ENCODE assay signal across 14 cellular contexts in genomic region chr1:228265167-228265566, GRCh38. TPM values are rescaled to one million over a fixed set of nuclear protein-coding genes. Genes with fewer than 3 reads are reported as not detected.
A peak's percentile ranks its signal among the peaks of the same experiment; 100 is the strongest.
DNase-seq lines count a peak whose midpoint lies in the region; ATAC-seq, FAIRE-seq and TF ChIP-seq lines count a peak whose summit lies in the region.
"Had no signal": no experiment of that assay in that cellular context is flagged by ENCODE, and none has a peak within 500 bp of the region (broad histone marks: within the 10 kb centered on the region; RNA-seq: fewer than 3 reads in every experiment).

No MANE protein-coding gene starts in this region.

- H3K18ac ChIP-seq in H1 (ENCODE audit: extremely low read depth, low read length) = no peak overlapping the region

- no peak overlapping the region for H4K91ac ChIP-seq in H1 (replicated peaks; ENCODE audit: insufficient read length, low read length)

- H2BK5ac ChIP-seq in H1 (ENCODE audit: low read depth, low read length) = no peak overlapping the region

- no peaks in the 10 kb centered on the region for H3K23me2 ChIP-seq in H1 (ENCODE audit: low read depth, low read length)

- H3K4me3 ChIP-seq in PC-3 (ENCODE audit: low read length) = no peak overlapping the region
- no peak overlapping the region for H3K4me3 ChIP-seq in H1 (ENCODE audit: extremely low read depth in 1 of 4, insufficient read depth in 2 of 4, low read depth in 3 of 4, low read length in 4 of 4)
- H3K4me3 ChIP-seq in gastrocnemius medialis = no peak overlapping the region

- no peak overlapping the region for H3K56ac ChIP-seq in H1 (replicated peaks; ENCODE audit: insufficient read length, low read depth, low read length)

- no peaks in the 10 kb centered on the region for H3K9me2 ChIP-seq in PC-3 (replicated peaks; ENCODE audit: low read length)

- DNase-seq in activated CD8-positive, alpha-beta T cell treated with anti-CD3 and anti-CD28 coated beads for 36 hours = no peak
- no peak for DNase-seq in activated CD8-positive, alpha-beta T cell treated with anti-CD3 and anti-CD28 coated beads, Interleukin-2, amount 10 ng/mL, durations not matched to agents 7 days and 5 days
- DNase-seq in PC-3 = peak; percentile 28
- no peak for DNase-seq in H1 (ENCODE audit: low read depth in 1 of 2, low spot score in 2 of 2)
- no peak for DNase-seq in gastrocnemius medialis
- no peak for DNase-seq in superior temporal gyrus (ENCODE audit: extremely low spot score)
- DNase-seq: caudate nucleus, mesenchymal stem cell, NCI-H1105, retina, trophoblast cell had no signal

- no peaks in the 10 kb centered on the region for H4K20me1 ChIP-seq in PC-3 (ENCODE audit: low read length)
- H4K20me1 ChIP-seq in H1 (replicated peaks in 1 of 2; ENCODE audit: control insufficient read depth in 1 of 2, insufficient read depth in 2 of 2, low read length in 2 of 2) = peaks cover 1 to 4% of the 10 kb centered on the region in 2 experiments

- no peak for TF ChIP-seq EP300 in H1 (IDR thresholded peaks at IDR 0.05; ENCODE audit: borderline replicate concordance in 1 of 2, low read depth in 2 of 2, low read length in 2 of 2)

- H3K9me3 ChIP-seq in PC-3 (ENCODE audit: low read length) = peaks cover 8% of the 10 kb centered on the region; the same call in 1 of the 2 replicates
- no peaks in the 10 kb centered on the region; a peak in 1 of 4 replicates for H3K9me3 ChIP-seq in H1 (ENCODE audit: insufficient read depth in 2 of 2, low read depth in 1 of 2, low read length in 1 of 2)
- no peaks in the 10 kb centered on the region for H3K9me3 ChIP-seq in gastrocnemius medialis

- no peaks in the 10 kb centered on the region for H3K4me1 ChIP-seq in PC-3 (ENCODE audit: insufficient read depth, low read length)
- H3K4me1 ChIP-seq in H1 (replicated peaks in 1 of 4; ENCODE audit: control insufficient read depth in 3 of 4, insufficient read depth in 4 of 4, low read length in 3 of 4) = no peaks in the 10 kb centered on the region
- H3K4me1 ChIP-seq in gastrocnemius medialis = peaks cover 0 to 10% of the 10 kb centered on the region in 2 donors

- FAIRE-seq in H1 (lab: Jason Lieb, UNC) = no peak

- no peak overlapping the region for H3K27ac ChIP-seq in PC-3 (ENCODE audit: low read length)
- H3K27ac ChIP-seq in H1 (ENCODE audit: low read depth, low read length) = no peak overlapping the region
- peak overlapping the region in 3 of 4 donors; percentile 4 to 38 (median 32) for H3K27ac ChIP-seq in gastrocnemius medialis

- POLR2A ChIA-PET in activated CD8-positive, alpha-beta T cell treated with anti-CD3 and anti-CD28 coated beads for 36 hours (lab: Charles Lee) = no interaction called here
- POLR2A ChIA-PET in activated CD8-positive, alpha-beta T cell treated with anti-CD3 and anti-CD28 coated beads, Interleukin-2, amount 10 ng/mL, durations not matched to agents 7 days and 5 days (lab: Charles Lee) = no interaction called here
- POLR2A ChIA-PET in PC-3 (lab: Charles Lee; ENCODE audit: unreplicated experiment) (no interaction called here), H1 (lab: Charles Lee; ENCODE audit: partially characterized antibody) (interaction anchor here (1.1 kb wide), 1 partner anchor 10 kb away, joined by 3 read pairs; no protein-coding TSS in a partner anchor)

- no peak overlapping the region for H2AFZ ChIP-seq in PC-3 (ENCODE audit: low read length)
- no peak overlapping the region for H2AFZ ChIP-seq in H1 (ENCODE audit: low read length)

- H2BK15ac ChIP-seq in H1 (ENCODE audit: low read length) = no peak overlapping the region

- peak; percentile 27 for ATAC-seq in activated CD8-positive, alpha-beta T cell treated with anti-CD3 and anti-CD28 coated beads for 36 hours
- no peak for ATAC-seq in activated CD8-positive, alpha-beta T cell treated with anti-CD3 and anti-CD28 coated beads, Interleukin-2, amount 10 ng/mL, durations not matched to agents 7 days and 5 days
- peak; percentile 81 for ATAC-seq in PC-3
- ATAC-seq in gastrocnemius medialis = no peak
- ATAC-seq in GM21515 (IDR thresholded peaks at IDR 0.05; ENCODE audit: unreplicated experiment) = no peak
- no peak for ATAC-seq in HG03280 (IDR thresholded peaks at IDR 0.05; ENCODE audit: unreplicated experiment)

- peaks cover 14% of the 10 kb centered on the region for H3K36me3 Mint-ChIP-seq in activated CD8-positive, alpha-beta T cell treated with anti-CD3 and anti-CD28 coated beads for 36 hours (ENCODE audit: low read depth)
- peaks cover 5% of the 10 kb centered on the region for H3K36me3 Mint-ChIP-seq in activated CD8-positive, alpha-beta T cell treated with anti-CD3 and anti-CD28 coated beads, Interleukin-2, amount 10 ng/mL, durations not matched to agents 7 days and 5 days (ENCODE audit: low read depth)

- no peak overlapping the region for H2BK20ac ChIP-seq in H1 (ENCODE audit: low read length)

- H3K4ac ChIP-seq in H1 (replicated peaks; ENCODE audit: insufficient read length, low read depth, low read length) = no peak overlapping the region

- H2BK12ac ChIP-seq in H1 (ENCODE audit: low read depth, low read length) = no peak overlapping the region

- H4K8ac ChIP-seq in H1 (ENCODE audit: extremely low read depth, insufficient read depth, low read length) = no peak overlapping the region

- no peak overlapping the region for H3K23ac ChIP-seq in H1 (ENCODE audit: insufficient read length)

- TF ChIP-seq RAD21 in H1 (IDR thresholded peaks at IDR 0.05 in 1 of 2, conservative IDR thresholded peaks at IDR 0.05 in 1 of 2; ENCODE audit: low read depth in 2 of 2, low read length in 2 of 2) = peak; percentile 10 to 24; a peak in 2 of 4 replicates

- H3K27me3 ChIP-seq in PC-3 (ENCODE audit: low read length) (no peaks in the 10 kb centered on the region), H1 (replicated peaks in 1 of 4; ENCODE audit: control insufficient read depth in 3 of 4, extremely low read depth in 1 of 4, insufficient read depth in 3 of 4, low read length in 3 of 4) (no peaks in the 10 kb centered on the region), gastrocnemius medialis (no peaks in the 10 kb centered on the region)

- no peaks in the 10 kb centered on the region for H3F3A ChIP-seq in PC-3 (ENCODE audit: low read length, unreplicated experiment)

- TF ChIP-seq POLR2A in H1 (IDR thresholded peaks at IDR 0.05; ENCODE audit: control extremely low read depth in 1 of 2, low read depth in 2 of 2, low read length in 2 of 2) = no peak
- no peak for TF ChIP-seq POLR2A in gastrocnemius medialis (IDR thresholded peaks at IDR 0.05)

- CTCF ChIA-PET in activated CD8-positive, alpha-beta T cell treated with anti-CD3 and anti-CD28 coated beads for 36 hours (lab: Charles Lee) = no interaction called here
- CTCF ChIA-PET in activated CD8-positive, alpha-beta T cell treated with anti-CD3 and anti-CD28 coated beads, Interleukin-2, amount 10 ng/mL, durations not matched to agents 7 days and 5 days (lab: Charles Lee) = no interaction called here
- CTCF ChIA-PET in PC-3 (lab: Charles Lee) (no interaction called here), H1 (lab: Charles Lee; ENCODE audit: partially characterized antibody) (interaction anchor here (1.0 to 1.2 kb wide), 2 partner anchors 11 to 59 kb away, joined by 4 read pairs; no protein-coding TSS in a partner anchor)

- H3K79me2 ChIP-seq in PC-3 (ENCODE audit: low read length) (no peaks in the 10 kb centered on the region), H1 (ENCODE audit: control insufficient read depth in 1 of 2, insufficient read depth in 2 of 2, low read length in 2 of 2) (no peaks in the 10 kb centered on the region)

- in situ Hi-C loops in gastrocnemius medialis (cut with MboI; ENCODE audit: low sequenced_read_pairs in 4 of 4) = no loop called here

- no peak for TF ChIP-seq CTCF in activated CD8-positive, alpha-beta T cell treated with anti-CD3 and anti-CD28 coated beads for 36 hours (IDR thresholded peaks at IDR 0.05)
- peak; percentile 45 for TF ChIP-seq CTCF in PC-3 (conservative IDR thresholded peaks at IDR 0.05; ENCODE audit: low read depth, low read length)
- TF ChIP-seq CTCF in H1 (IDR thresholded peaks at IDR 0.05; ENCODE audit: control extremely low read depth in 1 of 3, insufficient read depth in 1 of 3, low read depth in 1 of 3, low read length in 3 of 3) = no peak
- no peak for TF ChIP-seq CTCF in gastrocnemius medialis (IDR thresholded peaks at IDR 0.05 in 4 of 5, conservative IDR thresholded peaks at IDR 0.05 in 1 of 5)

- H4K5ac ChIP-seq in H1 (ENCODE audit: insufficient read length, low read depth, low read length) = no peak overlapping the region

- H3K4me2 ChIP-seq in PC-3 (ENCODE audit: low read length) (no peak overlapping the region), H1 (ENCODE audit: insufficient read depth in 1 of 2, low read depth in 2 of 2, low read length in 2 of 2) (no peak overlapping the region)

- no peak overlapping the region for H2AK5ac ChIP-seq in H1 (ENCODE audit: low read depth, low read length)

- no peak overlapping the region for H2BK120ac ChIP-seq in H1 (replicated peaks; ENCODE audit: low read depth, low read length)

- no peak overlapping the region for H3K14ac ChIP-seq in H1 (ENCODE audit: insufficient read length)

- no peaks in the 10 kb centered on the region for H3K79me1 ChIP-seq in H1 (ENCODE audit: low read depth, low read length)

- H3K9me3 Mint-ChIP-seq in activated CD8-positive, alpha-beta T cell treated with anti-CD3 and anti-CD28 coated beads for 36 hours = peaks cover 7% of the 10 kb centered on the region
- H3K9me3 Mint-ChIP-seq in activated CD8-positive, alpha-beta T cell treated with anti-CD3 and anti-CD28 coated beads, Interleukin-2, amount 10 ng/mL, durations not matched to agents 7 days and 5 days (ENCODE audit: insufficient read depth) = peaks cover 11% of the 10 kb centered on the region

- no peaks in the 10 kb centered on the region for H3K27me3 Mint-ChIP-seq in activated CD8-positive, alpha-beta T cell treated with anti-CD3 and anti-CD28 coated beads for 36 hours
- no peaks in the 10 kb centered on the region for H3K27me3 Mint-ChIP-seq in activated CD8-positive, alpha-beta T cell treated with anti-CD3 and anti-CD28 coated beads, Interleukin-2, amount 10 ng/mL, durations not matched to agents 7 days and 5 days (ENCODE audit: low read depth)
- H3K27me3 Mint-ChIP-seq: B cell had no signal

- no TSS peak for BruUV-seq in PC-3 (replicated peaks; lab: Mats Ljungman, UMichigan)

- no peak overlapping the region for H3K4me3 Mint-ChIP-seq in activated CD8-positive, alpha-beta T cell treated with anti-CD3 and anti-CD28 coated beads for 36 hours
- H3K4me3 Mint-ChIP-seq in activated CD8-positive, alpha-beta T cell treated with anti-CD3 and anti-CD28 coated beads, Interleukin-2, amount 10 ng/mL, durations not matched to agents 7 days and 5 days = no peak overlapping the region
- H3K4me3 Mint-ChIP-seq: B cell had no signal

- no peak overlapping the region for H3K9ac ChIP-seq in PC-3 (ENCODE audit: low read length)
- H3K9ac ChIP-seq in H1 (replicated peaks in 1 of 4; ENCODE audit: extremely low read depth in 1 of 4, low read depth in 3 of 4, low read length in 3 of 4) = no peak overlapping the region

- no peak overlapping the region for H3K27ac Mint-ChIP-seq in activated CD8-positive, alpha-beta T cell treated with anti-CD3 and anti-CD28 coated beads for 36 hours
- no peak overlapping the region for H3K27ac Mint-ChIP-seq in activated CD8-positive, alpha-beta T cell treated with anti-CD3 and anti-CD28 coated beads, Interleukin-2, amount 10 ng/mL, durations not matched to agents 7 days and 5 days
- H3K27ac Mint-ChIP-seq: B cell had no signal

- intact Hi-C loops in activated CD8-positive, alpha-beta T cell treated with anti-CD3 and anti-CD28 coated beads for 36 hours (cut with micrococcal nuclease) = no loop called here
- intact Hi-C loops in PC-3 (cut with micrococcal nuclease) = loop anchor here (2.0 to 5.0 kb wide), 2 partner anchors 52 to 192 kb away; a partner anchor contains a TSS
- intact Hi-C loops in gastrocnemius medialis (cut with DNase I; ENCODE audit: low total_unique reads) = no loop called here

- peaks cover 1% of the 10 kb centered on the region for H3K4me1 Mint-ChIP-seq in activated CD8-positive, alpha-beta T cell treated with anti-CD3 and anti-CD28 coated beads for 36 hours (ENCODE audit: low read depth)
- peaks cover 6% of the 10 kb centered on the region for H3K4me1 Mint-ChIP-seq in activated CD8-positive, alpha-beta T cell treated with anti-CD3 and anti-CD28 coated beads, Interleukin-2, amount 10 ng/mL, durations not matched to agents 7 days and 5 days (ENCODE audit: low read depth)
- H3K4me1 Mint-ChIP-seq: B cell had no signal

- H3K36me3 ChIP-seq in PC-3 (ENCODE audit: low read depth, low read length) (peaks cover 13% of the 10 kb centered on the region), H1 (ENCODE audit: control insufficient read depth in 2 of 4, insufficient read depth in 4 of 4, low read length in 3 of 4) (peaks cover 0 to 4% (median 0%) of the 10 kb centered on the region in 4 experiments; a peak in 2 of 8 replicates), gastrocnemius medialis (peaks cover 0 to 88% of the 10 kb centered on the region in 2 donors)

RNA-seq across cellular contexts. Expression of gene OBSCN, which starts 57.3 kb away (rescaled TPM):
- total RNA-seq in activated CD8-positive, alpha-beta T cell treated with anti-CD3 and anti-CD28 coated beads for 36 hours = 10 to 100 TPM; 21.6 to 23.7 TPM
- total RNA-seq in activated CD8-positive, alpha-beta T cell treated with anti-CD3 and anti-CD28 coated beads, Interleukin-2, amount 10 ng/mL, durations not matched to agents 7 days and 5 days = 10 to 100 TPM; 12.3 to 14.4 TPM
- total RNA-seq in PC-3 (2014; rRNA removed) = 29.1 and 42.7 TPM in 2 replicates
- 21.0 and 28.4 TPM in 2 replicates for total RNA-seq in H1 (2021; fragmentation: NEBNext Ultra II Directional; extraction: Animal tissue kit (Norgen Biotek cat#: 25700))
- polyA plus RNA-seq in H1 (2011; rRNA removed) = 7.5 and 10.1 TPM in 2 replicates
- polyA plus RNA-seq in H1 (2011; cell fraction: cytosol; rRNA removed) = 9.8 TPM
- 70.1 TPM for polyA plus RNA-seq in H1 (2011; cell fraction: nucleus; rRNA removed)
- polyA plus RNA-seq in H1 (2012, experiment 1 of 2) = 11.7 to 20.8 TPM (median 19.4 TPM) in 4 replicates
- 6.5 TPM for polyA plus RNA-seq in H1 (2012, experiment 2 of 2)
- 6.5 TPM for polyA plus RNA-seq in H1 (2013, experiment 1 of 2)
- 4.8 TPM for polyA plus RNA-seq in H1 (2013, experiment 2 of 2)
- polyA minus RNA-seq in H1 (2011; rRNA and poly(A)+ RNA removed) = 13.8 and 16.4 TPM in 2 replicates
- polyA minus RNA-seq in H1 (2011; cell fraction: cytosol; rRNA and poly(A)+ RNA removed) = 18.6 TPM
- 55.0 TPM for polyA minus RNA-seq in H1 (2011; cell fraction: nucleus; rRNA and poly(A)+ RNA removed)
- 1,000 to 10,000 TPM in 2 of 4 donors, 100 to 1,000 TPM in 2; 798 to 1,571 (median 1,162) TPM for total RNA-seq in gastrocnemius medialis

Comparison
In these comparisons a context has a peak if more than half of its experiments do, and no peak if none do; other contexts are left out.
1. ATAC-seq: peak in activated CD8-positive, alpha-beta T cell treated with anti-CD3 and anti-CD28 coated beads for 36 hours (single experiment) and PC-3 (single experiment); none in activated CD8-positive, alpha-beta T cell treated with anti-CD3 and anti-CD28 coated beads, Interleukin-2, amount 10 ng/mL, durations not matched to agents 7 days and 5 days (single experiment), gastrocnemius medialis (0 of 2), GM21515 (single experiment) and HG03280 (single experiment).
2. H3K27ac ChIP-seq: peak in gastrocnemius medialis (3 of 4); none in PC-3 (single experiment) and H1 (single experiment).
3. RNA of gene OBSCN, which starts 57.3 kb away (total RNA-seq): 798 to 1,571 TPM in gastrocnemius medialis; 29.1 to 42.7 TPM in PC-3, 21.0 to 28.4 TPM in H1, 21.6 to 23.7 TPM in activated CD8-positive, alpha-beta T cell treated with anti-CD3 and anti-CD28 coated beads for 36 hours and 12.3 to 14.4 TPM in activated CD8-positive, alpha-beta T cell treated with anti-CD3 and anti-CD28 coated beads, Interleukin-2, amount 10 ng/mL, durations not matched to agents 7 days and 5 days; every median in the first group is over 10 times any median in the second.